11 cellular contexts compared by ENCODE assay signal in the genomic region with DNA sequence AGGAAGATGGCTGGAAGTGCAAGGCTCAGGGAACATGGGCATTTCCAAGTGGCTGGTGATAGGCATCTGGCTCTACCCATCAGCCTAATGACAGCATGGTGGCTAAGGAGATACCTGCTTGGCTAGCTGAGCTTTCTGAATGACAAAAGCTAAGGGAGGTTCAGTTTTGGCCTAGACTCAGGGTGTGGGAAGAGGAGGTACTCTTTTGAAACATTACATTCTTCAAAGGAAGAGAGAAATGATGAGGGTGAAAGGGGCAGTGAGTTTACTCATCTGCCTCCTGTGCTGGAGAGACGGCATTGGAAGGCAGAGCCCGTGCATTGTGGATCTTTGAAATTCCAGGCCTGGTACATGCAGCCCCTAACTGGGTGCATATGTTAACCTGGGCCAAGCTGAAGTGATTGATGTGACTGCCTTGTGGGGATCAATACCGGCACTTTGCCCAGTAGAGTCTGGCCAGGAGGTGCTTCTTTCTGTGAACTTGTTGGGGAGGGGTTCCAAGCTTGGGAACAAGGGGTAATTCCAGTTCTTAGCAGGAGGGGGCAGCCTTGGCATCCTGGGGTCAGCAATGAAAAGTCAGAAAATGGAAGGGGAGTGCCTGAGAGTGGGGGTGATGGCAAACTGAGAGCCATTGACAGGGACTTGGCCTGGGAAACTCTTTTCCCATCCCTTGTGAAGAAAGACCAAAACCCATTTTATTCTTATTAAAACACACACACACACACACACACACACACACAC.
DNase-seq lines count a peak whose midpoint lies in the region; ATAC-seq and TF ChIP-seq lines count a peak whose summit lies in the region.
"Had no signal": no experiment of that assay in that cellular context is flagged by ENCODE, and none has a peak within 500 bp of the region (broad histone marks: within the 10 kb centered on the region; RNA-seq: fewer than 3 reads in every experiment).

No MANE protein-coding gene starts in this region.

- intact Hi-C loops in natural killer cell (cut with micrococcal nuclease) = no loop called here

- H3K27ac Mint-ChIP-seq in stimulated activated naive CD8-positive, alpha-beta T cell treated with anti-CD3 and anti-CD28 coated beads, Interleukin-15, amount 100 ng/mL, for 72 hours = no peak overlapping the region
- no peak overlapping the region for H3K27ac Mint-ChIP-seq in type B pancreatic cell
- H3K27ac Mint-ChIP-seq in natural killer cell = no peak overlapping the region

- no peak overlapping the region for H3K4me3 ChIP-seq in choroid plexus epithelial cell (ENCODE audit: low read depth, low read length)

- peak; percentile 58 for TF ChIP-seq CTCF in LNCAP (IDR thresholded peaks at IDR 0.05)
- TF ChIP-seq CTCF in choroid plexus epithelial cell (conservative IDR thresholded peaks at IDR 0.05; ENCODE audit: low read depth, low read length) = peak; percentile 45
- peak; percentile 52 for TF ChIP-seq CTCF in type B pancreatic cell (conservative IDR thresholded peaks at IDR 0.05)
- TF ChIP-seq CTCF in natural killer cell (IDR thresholded peaks at IDR 0.05) = no peak

- DNase-seq in stimulated activated naive CD8-positive, alpha-beta T cell treated with anti-CD3 and anti-CD28 coated beads, Interleukin-15, Interleukin-2, amounts not matched to agents 100 U/mL and 50 U/mL, for 24 hours = peak; percentile 18
- DNase-seq in stimulated activated naive CD8-positive, alpha-beta T cell treated with anti-CD3 and anti-CD28 coated beads, Interleukin-15, amount 100 ng/mL, for 72 hours = no peak
- DNase-seq in choroid plexus epithelial cell (ENCODE audit: low read depth) (no peak), type B pancreatic cell (ENCODE audit: extremely low spot score, unreplicated experiment) (no peak), natural killer cell (no peak), NCI-H510A (lab: John Stamatoyannopoulos, UW) (no peak)
- DNase-seq: GDM1, mesenchymal stem cell, NCI-H2171 had no signal

- peaks cover 0 to 4% of the 10 kb centered on the region in 2 donors for H3K9me3 Mint-ChIP-seq in stimulated activated naive CD8-positive, alpha-beta T cell treated with anti-CD3 and anti-CD28 coated beads, Interleukin-15, amount 100 ng/mL, for 72 hours
- H3K9me3 Mint-ChIP-seq in type B pancreatic cell = no peaks in the 10 kb centered on the region
- no peaks in the 10 kb centered on the region for H3K9me3 Mint-ChIP-seq in natural killer cell

- H3K4me1 Mint-ChIP-seq in stimulated activated naive CD8-positive, alpha-beta T cell treated with anti-CD3 and anti-CD28 coated beads, Interleukin-15, amount 100 ng/mL, for 72 hours = peaks cover 29% of the 10 kb centered on the region
- H3K4me1 Mint-ChIP-seq in type B pancreatic cell (ENCODE audit: unreplicated experiment) = no peaks in the 10 kb centered on the region
- H3K4me1 Mint-ChIP-seq in natural killer cell = peaks cover 0 to 4% of the 10 kb centered on the region in 2 donors

- H3K27me3 Mint-ChIP-seq in stimulated activated naive CD8-positive, alpha-beta T cell treated with anti-CD3 and anti-CD28 coated beads, Interleukin-15, amount 100 ng/mL, for 72 hours = peaks cover 30% of the 10 kb centered on the region
- H3K27me3 Mint-ChIP-seq in type B pancreatic cell (peaks cover 3% of the 10 kb centered on the region), natural killer cell (ENCODE audit: low read depth in 2 of 2) (peaks cover 3 to 22% of the 10 kb centered on the region in 2 donors)

- H3K36me3 Mint-ChIP-seq in type B pancreatic cell (no peaks in the 10 kb centered on the region), natural killer cell (no peaks in the 10 kb centered on the region)

- no peak overlapping the region for H3K4me3 Mint-ChIP-seq in stimulated activated naive CD8-positive, alpha-beta T cell treated with anti-CD3 and anti-CD28 coated beads, Interleukin-15, amount 100 ng/mL, for 72 hours
- H3K4me3 Mint-ChIP-seq in type B pancreatic cell (no peak overlapping the region), natural killer cell (no peak overlapping the region)

- ATAC-seq in stimulated activated naive CD8-positive, alpha-beta T cell treated with anti-CD3 and anti-CD28 coated beads, Interleukin-15, Interleukin-2, amounts not matched to agents 100 U/mL and 50 U/mL, for 24 hours = no peak
- no peak for ATAC-seq in stimulated activated naive CD8-positive, alpha-beta T cell treated with anti-CD3 and anti-CD28 coated beads, Interleukin-15, amount 100 ng/mL, for 72 hours
- ATAC-seq in natural killer cell (no peak), GM18867 (IDR thresholded peaks at IDR 0.05; ENCODE audit: unreplicated experiment) (no peak)
